ENCODE assay signal across 8 cellular contexts in the genomic region with DNA sequence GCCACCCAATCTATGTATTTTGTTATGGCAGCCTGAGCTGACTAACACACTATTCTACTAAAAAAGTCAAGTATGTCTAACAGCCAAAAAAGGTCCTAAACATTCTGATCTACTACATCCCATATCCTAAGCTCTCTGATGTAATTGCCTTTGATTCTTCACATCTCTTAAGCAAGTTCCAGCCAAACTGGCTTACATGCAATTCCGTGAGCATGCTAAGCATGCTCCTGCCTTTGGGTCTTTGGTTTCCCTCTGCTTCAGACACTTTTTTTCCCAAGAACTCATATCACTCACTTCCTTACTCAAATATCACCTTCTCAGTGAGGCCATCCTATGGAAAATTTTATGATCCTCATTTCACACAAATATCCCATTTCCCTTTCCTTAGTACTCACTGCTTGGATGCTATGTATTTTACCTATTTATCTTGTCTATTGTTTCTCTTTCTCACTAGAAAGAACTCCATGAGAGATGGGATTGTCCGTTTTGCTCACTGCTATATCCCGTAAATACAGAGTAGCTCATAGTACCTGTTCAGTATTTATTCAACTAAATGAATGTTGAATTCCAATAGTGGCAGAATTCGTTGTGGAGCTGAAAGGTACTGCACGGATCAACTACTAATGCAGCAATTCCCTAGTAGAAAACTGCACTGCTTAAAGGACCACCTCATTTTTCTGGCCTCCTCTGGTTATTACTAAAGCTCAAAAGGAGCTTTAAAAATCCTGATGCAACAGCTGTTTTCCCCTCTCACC. TPM values are rescaled to one million over a fixed set of nuclear protein-coding genes. Genes with fewer than 3 reads are reported as not detected.
DNase-seq lines count a peak whose midpoint lies in the region; ATAC-seq and TF ChIP-seq lines count a peak whose summit lies in the region.

No MANE protein-coding gene starts in this region.

- peak overlapping the region; percentile 67 to 95 (median 91) for H3K27ac Mint-ChIP-seq in CD4-positive, CD25-positive, alpha-beta regulatory T cell
- peak overlapping the region; percentile 26 to 95 (median 88) for H3K27ac Mint-ChIP-seq in IgD-negative memory B cell
- H3K27ac Mint-ChIP-seq in brain = peak overlapping the region; percentile 36 to 98 (median 95)
- H3K27ac Mint-ChIP-seq in nephron = peak overlapping the region; percentile 90 to 94 (median 92)

- H3K4me1 ChIP-seq in CD4-positive, CD25-positive, alpha-beta regulatory T cell (ENCODE audit: control insufficient read depth, insufficient read depth, low read length, poor library complexity, severe bottlenecking) = peaks cover 37% of the 10 kb centered on the region

- no peaks in the 10 kb centered on the region for H3K27me3 ChIP-seq in CD4-positive, CD25-positive, alpha-beta regulatory T cell (ENCODE audit: control insufficient read depth, insufficient read depth, low read length)

- H3K9me3 Mint-ChIP-seq in CD4-positive, CD25-positive, alpha-beta regulatory T cell = no peaks in the 10 kb centered on the region
- H3K9me3 Mint-ChIP-seq in IgD-negative memory B cell = no peaks in the 10 kb centered on the region
- no peaks in the 10 kb centered on the region for H3K9me3 Mint-ChIP-seq in brain
- no peaks in the 10 kb centered on the region for H3K9me3 Mint-ChIP-seq in nephron

- no peak for DNase-seq in CD4-positive, CD25-positive, alpha-beta regulatory T cell
- no peak for DNase-seq in effector CD4-positive, alpha-beta T cell

- no peak for ATAC-seq in CD4-positive, CD25-positive, alpha-beta regulatory T cell (ENCODE audit: low read depth in 2 of 2)
- ATAC-seq in GM18868 (IDR thresholded peaks at IDR 0.05; ENCODE audit: unreplicated experiment) = no peak
- ATAC-seq in HG02970 (IDR thresholded peaks at IDR 0.05; ENCODE audit: low FRiP score, unreplicated experiment) = no peak
- no peak for ATAC-seq in HG03520 (IDR thresholded peaks at IDR 0.05; ENCODE audit: unreplicated experiment)

- H3K36me3 Mint-ChIP-seq in CD4-positive, CD25-positive, alpha-beta regulatory T cell = no peaks in the 10 kb centered on the region
- H3K36me3 Mint-ChIP-seq in IgD-negative memory B cell = no peaks in the 10 kb centered on the region
- H3K36me3 Mint-ChIP-seq in brain = no peaks in the 10 kb centered on the region
- H3K36me3 Mint-ChIP-seq in nephron (ENCODE audit: low read depth) = no peaks in the 10 kb centered on the region

- H3K4me3 Mint-ChIP-seq in CD4-positive, CD25-positive, alpha-beta regulatory T cell = peak overlapping the region; percentile 90 to 95 (median 92)
- peak overlapping the region; percentile 88 to 96 (median 92) for H3K4me3 Mint-ChIP-seq in IgD-negative memory B cell
- peak overlapping the region; percentile 86 to 95 (median 90) for H3K4me3 Mint-ChIP-seq in brain
- peak overlapping the region; percentile 85 to 94 (median 91) for H3K4me3 Mint-ChIP-seq in nephron

- no peak overlapping the region for H3K27ac ChIP-seq in CD4-positive, CD25-positive, alpha-beta regulatory T cell (ENCODE audit: insufficient read depth, low read length, poor library complexity, severe bottlenecking)

- no peaks in the 10 kb centered on the region for H3K9me3 ChIP-seq in CD4-positive, CD25-positive, alpha-beta regulatory T cell (ENCODE audit: control insufficient read depth in 2 of 2, low read length in 2 of 2)

- H3K4me1 Mint-ChIP-seq in CD4-positive, CD25-positive, alpha-beta regulatory T cell = peaks cover 38 to 71% (median 54%) of the 10 kb centered on the region in 4 donors
- H3K4me1 Mint-ChIP-seq in IgD-negative memory B cell (peaks cover 39 to 50% (median 44%) of the 10 kb centered on the region in 3 donors), brain (peaks cover 57% of the 10 kb centered on the region), nephron (peaks cover 39% of the 10 kb centered on the region)

- TF ChIP-seq CTCF in brain (conservative IDR thresholded peaks at IDR 0.05) = peak in 1 of 2 experiments; percentile 57
- TF ChIP-seq CTCF in nephron (IDR thresholded peaks at IDR 0.05; ENCODE audit: unreplicated experiment in 3 of 3) = peak; percentile 28 to 38 (median 30)

- peak overlapping the region; percentile 41 for H3K4me3 ChIP-seq in CD4-positive, CD25-positive, alpha-beta regulatory T cell (ENCODE audit: low read depth, low read length)

- H3K36me3 ChIP-seq in CD4-positive, CD25-positive, alpha-beta regulatory T cell (ENCODE audit: control insufficient read depth, insufficient read depth, low read length) = no peaks in the 10 kb centered on the region

- H3K27me3 Mint-ChIP-seq in CD4-positive, CD25-positive, alpha-beta regulatory T cell = no peaks in the 10 kb centered on the region
- H3K27me3 Mint-ChIP-seq in IgD-negative memory B cell (no peaks in the 10 kb centered on the region), brain (no peaks in the 10 kb centered on the region), nephron (ENCODE audit: low read depth) (no peaks in the 10 kb centered on the region)

RNA-seq across cellular contexts. Expression of a gene that starts 2.3 kb away (rescaled TPM):
- total RNA-seq in CD4-positive, CD25-positive, alpha-beta regulatory T cell = 16.8 TPM
- polyA plus RNA-seq in CD4-positive, CD25-positive, alpha-beta regulatory T cell = 1 to 10 TPM; 3.3 to 6.0 (median 4.7) TPM
- polyA plus RNA-seq in IgD-negative memory B cell (4.2 TPM), brain (ENCODE audit: insufficient read depth, low read depth, low replicate concordance) (7.5 TPM)
